Comparison of ENCODE assay signal across 8 cellular contexts in genomic region chr17:74750327-74751069, GRCh38. TPM values are rescaled to one million over a fixed set of nuclear protein-coding genes. Genes with fewer than 3 reads are reported as not detected.
DNase-seq lines count a peak whose midpoint lies in the region; ATAC-seq and TF ChIP-seq lines count a peak whose summit lies in the region.

No MANE protein-coding gene starts in this region.

- no peak overlapping the region for H2AFZ ChIP-seq in mammary epithelial cell (ENCODE audit: low read depth, low read length)

- no peak for TF ChIP-seq CTCF in mammary epithelial cell (conservative IDR thresholded peaks at IDR 0.05 in 1 of 2, IDR thresholded peaks at IDR 0.05 in 1 of 2; ENCODE audit: extremely low read depth in 1 of 2, insufficient read depth in 1 of 2, low read depth in 1 of 2, low read length in 2 of 2)
- TF ChIP-seq CTCF in vagina (IDR thresholded peaks at IDR 0.05), result no peak

- H3K36me3 ChIP-seq in mammary epithelial cell (ENCODE audit: insufficient read depth, low read length) (no peaks in the 10 kb centered on the region), vagina (no peaks in the 10 kb centered on the region)

- BruUV-seq in mammary epithelial cell (replicated peaks; lab: Mats Ljungman, UMichigan), result no TSS peak

- CTCF ChIA-PET in mammary epithelial cell (lab: Charles Lee; ENCODE audit: low non-redundant PET), result no interaction called here

- H3K4me2 ChIP-seq in mammary epithelial cell (ENCODE audit: insufficient read depth, low read depth, low read length), result peak overlapping the region; percentile 94

- no peak overlapping the region for H3K9ac ChIP-seq in mammary epithelial cell (ENCODE audit: insufficient read depth, low read length)

- TF ChIP-seq POLR2A in vagina (IDR thresholded peaks at IDR 0.05), result no peak

- intact Hi-C loops in right cardiac atrium (cut with DNase I) (no loop called here), Right ventricle myocardium inferior (cut with DNase I) (no loop called here), mammary epithelial cell (cut with micrococcal nuclease) (no loop called here), vagina (cut with DNase I) (no loop called here)

- dilution Hi-C loops in mammary epithelial cell (cut with HindIII; ENCODE audit: low sequenced_read_pairs), result no loop called here

- H3K79me2 ChIP-seq in mammary epithelial cell (ENCODE audit: insufficient read depth, low read length), result peaks cover 55% of the 10 kb centered on the region

- in situ Hi-C loops in mammary epithelial cell (cut with MboI; ENCODE audit: low sequenced_read_pairs in 2 of 2), result no loop called here

- H3K4me1 ChIP-seq in right cardiac atrium (ENCODE audit: control insufficient read depth, insufficient read depth, low read length), result peaks cover 6% of the 10 kb centered on the region
- peaks cover 10% of the 10 kb centered on the region for H3K4me1 ChIP-seq in mammary epithelial cell (ENCODE audit: insufficient read depth, low read length)
- peaks cover 72% of the 10 kb centered on the region for H3K4me1 ChIP-seq in vagina

- peak overlapping the region; percentile 73 for H3K4me3 ChIP-seq in right cardiac atrium (ENCODE audit: low read length)
- H3K4me3 ChIP-seq in mammary epithelial cell (replicated peaks in 1 of 3; ENCODE audit: insufficient read depth in 1 of 3, low read depth in 2 of 3, low read length in 3 of 3), result peak overlapping the region in 2 of 3 experiments; percentile 66 to 77
- peak overlapping the region; percentile 62 to 98 for H3K4me3 ChIP-seq in vagina

- DNase-seq in right cardiac atrium (peak in 2 of 3 donors; percentile 27 to 36), Right ventricle myocardium inferior (ENCODE audit: missing footprints) (no peak), mammary epithelial cell (no peak), midbrain (lab: John Stamatoyannopoulos, UW) (peak; percentile 57), vagina (ENCODE audit: extremely low spot score in 2 of 2) (no peak), 8988T (no peak)

- ATAC-seq in right cardiac atrium (no peak), Right ventricle myocardium inferior (no peak), HG02678 (IDR thresholded peaks at IDR 0.05; ENCODE audit: unreplicated experiment) (no peak), GM19023 (IDR thresholded peaks at IDR 0.05; ENCODE audit: unreplicated experiment) (no peak)

- 67% methylated on average over 13 of the region's 13 CpGs for WGBS in right cardiac atrium
- WGBS in mammary epithelial cell (ENCODE audit: low coverage, missing lambda C conversion rate), result 96% methylated on average over 4 of the region's 13 CpGs

- no peaks in the 10 kb centered on the region for H4K20me1 ChIP-seq in mammary epithelial cell (ENCODE audit: insufficient read depth, low read length)

- H3K9me3 ChIP-seq in right cardiac atrium (ENCODE audit: control insufficient read depth, low read length) (no peaks in the 10 kb centered on the region), mammary epithelial cell (replicated peaks; ENCODE audit: insufficient read depth, low read length) (no peaks in the 10 kb centered on the region), vagina (no peaks in the 10 kb centered on the region)

- H3K27ac ChIP-seq in right cardiac atrium (ENCODE audit: low read length), result no peak overlapping the region
- no peak overlapping the region for H3K27ac ChIP-seq in mammary epithelial cell (ENCODE audit: insufficient read depth, low read depth, low read length)
- H3K27ac ChIP-seq in vagina, result peak overlapping the region; percentile 86

- H3K27me3 ChIP-seq in right cardiac atrium (ENCODE audit: control insufficient read depth, insufficient read depth), result no peaks in the 10 kb centered on the region
- no peaks in the 10 kb centered on the region for H3K27me3 ChIP-seq in mammary epithelial cell (ENCODE audit: insufficient read depth, low read length)
- H3K27me3 ChIP-seq in vagina, result no peaks in the 10 kb centered on the region

RNA-seq across cellular contexts. Expression of gene NHERF1, which starts 2.1 kb away (rescaled TPM):
- total RNA-seq in right cardiac atrium (10 to 100 TPM in 2 of 4 donors, 1 to 10 TPM in 2; 6.1 to 11.6 (median 9.7) TPM), Right ventricle myocardium inferior (15.9 TPM), mammary epithelial cell (10 to 100 TPM in 1 of 2 donors, 1 to 10 TPM in 1; 5.8 to 24.6 TPM), vagina (57.2 TPM)
- polyA plus RNA-seq in right cardiac atrium (7.2 TPM), mammary epithelial cell (36.3 TPM)
- polyA minus RNA-seq in mammary epithelial cell, result 59.6 TPM

RNA-seq across cellular contexts. Expression of gene RAB37, which starts 13.4 kb away (rescaled TPM):
- total RNA-seq in right cardiac atrium (1 to 10 TPM; 1.1 to 3.4 (median 1.2) TPM), Right ventricle myocardium inferior (2.6 TPM), mammary epithelial cell (not detected), vagina (7.1 TPM)
- polyA plus RNA-seq in right cardiac atrium (1.5 TPM), mammary epithelial cell (not detected)
- polyA minus RNA-seq in mammary epithelial cell, result not detected

RNA-seq across cellular contexts. Expression of gene NAT9, which starts 25.6 kb away (rescaled TPM):
- total RNA-seq in right cardiac atrium, result 10 to 100 TPM; 21.7 to 31.1 (median 25.0) TPM
- 16.8 TPM for polyA plus RNA-seq in right cardiac atrium
- total RNA-seq in Right ventricle myocardium inferior, result 19.4 TPM
- total RNA-seq in mammary epithelial cell, result 10 to 100 TPM; 24.7 to 76.5 TPM
- polyA plus RNA-seq in mammary epithelial cell, result 37.3 TPM
- 4.1 TPM for polyA minus RNA-seq in mammary epithelial cell
- total RNA-seq in vagina, result 28.5 TPM

RNA-seq across cellular contexts. Expression of gene CD300LF, which starts 37.8 kb away (rescaled TPM):
- total RNA-seq in right cardiac atrium, result under 1 TPM in 3 of 4 donors, not detected in 1; 0.25 to 0.62 (median 0.34) TPM
- polyA plus RNA-seq in right cardiac atrium, result 0.05 TPM
- total RNA-seq in Right ventricle myocardium inferior, result 0.35 TPM
- not detected for total RNA-seq in mammary epithelial cell
- not detected for polyA plus RNA-seq in mammary epithelial cell
- not detected for polyA minus RNA-seq in mammary epithelial cell
- total RNA-seq in vagina, result 0.49 TPM

Comparison
In these comparisons a context has a peak if more than half of its experiments do, and no peak if none do; other contexts are left out.
1. DNase-seq: peak in right cardiac atrium (2 of 3) and midbrain (single experiment); none in Right ventricle myocardium inferior (single experiment), mammary epithelial cell (single experiment), vagina (0 of 2) and 8988T (single experiment).
2. Peak in every context shown above with its lines, with median percentiles within 50 percentile points of each other: H3K4me3 ChIP-seq.